17 cellular contexts compared by ENCODE assay signal in genomic region chr16:67286441-67287235, GRCh38. TPM values are rescaled to one million over a fixed set of nuclear protein-coding genes. Genes with fewer than 3 reads are reported as not detected.
DNase-seq lines count a peak whose midpoint lies in the region; TF ChIP-seq lines count a peak whose summit lies in the region.
"Had no signal": no experiment of that assay in that cellular context is flagged by ENCODE, and none has a peak within 500 bp of the region (broad histone marks: within the 10 kb centered on the region; RNA-seq: fewer than 3 reads in every experiment).

No MANE protein-coding gene starts in this region.

- no peak overlapping the region for H2AFZ ChIP-seq in osteoblast (ENCODE audit: low read length)

- TF ChIP-seq CTCF in adrenal gland (IDR thresholded peaks at IDR 0.05), result no peak
- TF ChIP-seq CTCF in osteoblast (IDR thresholded peaks at IDR 0.05; ENCODE audit: extremely low read depth, low read depth, low read length), result no peak
- TF ChIP-seq CTCF in HFFc6 (IDR thresholded peaks at IDR 0.05), result no peak

- H3K27me3 ChIP-seq in adrenal gland (no peaks in the 10 kb centered on the region), osteoblast (ENCODE audit: insufficient read depth, low read length) (no peaks in the 10 kb centered on the region)

- no peaks in the 10 kb centered on the region for H4K20me1 ChIP-seq in osteoblast (ENCODE audit: insufficient read depth, low read length)

- H3K27ac Mint-ChIP-seq in activated T-cell treated with anti-CD3 and anti-CD28 coated beads, Interleukin-2, amount 50 U/mL, for 24 hours, result peak overlapping the region; percentile 35
- H3K27ac Mint-ChIP-seq in HFFc6, result no peak overlapping the region

- peaks cover 35% of the 10 kb centered on the region for H3K36me3 Mint-ChIP-seq in activated T-cell treated with anti-CD3 and anti-CD28 coated beads, Interleukin-2, amount 50 U/mL, for 24 hours (ENCODE audit: low read depth)
- peaks cover 13% of the 10 kb centered on the region for H3K36me3 Mint-ChIP-seq in HFFc6 (ENCODE audit: low read depth)

- H3K4me1 ChIP-seq in adrenal gland (replicated peaks in 1 of 2), result no peaks in the 10 kb centered on the region
- H3K4me1 ChIP-seq in osteoblast (ENCODE audit: insufficient read depth, low read length), result peaks cover 6% of the 10 kb centered on the region

- DNase-seq in activated T-cell treated with anti-CD3 and anti-CD28 coated beads, Interleukin-2, amount 50 U/mL, for 24 hours, result no peak
- DNase-seq in activated T-cell treated with anti-CD3 and anti-CD28 coated beads for 4 hours, result no peak
- peak; percentile 48 to 75 (median 67) for DNase-seq in adrenal gland
- peak; percentile 71 for DNase-seq in osteoblast (ENCODE audit: insufficient read length, low spot score, missing footprints)
- DNase-seq in HFFc6, result no peak
- DNase-seq in dermis blood vessel endothelial cell, result no peak
- DNase-seq: Calu3; CD4-positive, alpha-beta memory T cell; DMS53; Kasumi-1; NCI-H1105 treated with DMSO at 0.1 percent for 48 hours; NCI-H187; NCI-H526 treated with DMSO at 0.1 percent for 48 hours; SHP77; SK-N-SH had no signal

- no peaks in the 10 kb centered on the region for H3K36me3 ChIP-seq in adrenal gland (replicated peaks in 1 of 2)
- H3K36me3 ChIP-seq in osteoblast (ENCODE audit: insufficient read depth, low read length), result peaks cover 29% of the 10 kb centered on the region

- intact Hi-C loops in adrenal gland (cut with DNase I), result no loop called here

- WGBS in adrenal gland, 4 donors, result 73 to 95% (median 80%) methylated on average over 15 to 28 of the region's 28 CpGs

- H3K9me3 Mint-ChIP-seq in activated T-cell treated with anti-CD3 and anti-CD28 coated beads, Interleukin-2, amount 50 U/mL, for 24 hours, result no peaks in the 10 kb centered on the region
- no peaks in the 10 kb centered on the region for H3K9me3 Mint-ChIP-seq in HFFc6
- H3K9me3 Mint-ChIP-seq: CD4-positive, alpha-beta memory T cell had no signal

- no peak for TF ChIP-seq POLR2A in adrenal gland (IDR thresholded peaks at IDR 0.05)

- no peak overlapping the region for H3K4me3 Mint-ChIP-seq in activated T-cell treated with anti-CD3 and anti-CD28 coated beads, Interleukin-2, amount 50 U/mL, for 24 hours
- H3K4me3 Mint-ChIP-seq in HFFc6, result no peak overlapping the region

- H3K27me3 Mint-ChIP-seq in activated T-cell treated with anti-CD3 and anti-CD28 coated beads, Interleukin-2, amount 50 U/mL, for 24 hours, result no peaks in the 10 kb centered on the region
- H3K27me3 Mint-ChIP-seq in HFFc6 (ENCODE audit: insufficient read depth), result peaks cover 8% of the 10 kb centered on the region
- H3K27me3 Mint-ChIP-seq: CD4-positive, alpha-beta memory T cell had no signal

- no peak overlapping the region for H3K4me2 ChIP-seq in osteoblast (ENCODE audit: insufficient read depth, low read length)
- H3K4me2 ChIP-seq: SK-N-SH had no signal

- H3K4me1 Mint-ChIP-seq in activated T-cell treated with anti-CD3 and anti-CD28 coated beads, Interleukin-2, amount 50 U/mL, for 24 hours (ENCODE audit: low read depth), result peaks cover 11% of the 10 kb centered on the region
- H3K4me1 Mint-ChIP-seq in HFFc6 (ENCODE audit: low read depth), result peaks cover 20% of the 10 kb centered on the region

- H3K4me3 ChIP-seq in adrenal gland (no peak overlapping the region), osteoblast (ENCODE audit: insufficient read depth, low read length) (no peak overlapping the region)

- H3K27ac ChIP-seq in adrenal gland (no peak overlapping the region), osteoblast (ENCODE audit: low read depth, low read length) (no peak overlapping the region)
- H3K27ac ChIP-seq: 22Rv1 had no signal

- H3K79me2 ChIP-seq in osteoblast (ENCODE audit: insufficient read depth, low read length), result no peaks in the 10 kb centered on the region

- no peaks in the 10 kb centered on the region for H3K9me3 ChIP-seq in adrenal gland (replicated peaks in 1 of 3)
- no peaks in the 10 kb centered on the region for H3K9me3 ChIP-seq in osteoblast (ENCODE audit: low read depth, low read length)
- H3K9me3 ChIP-seq: SK-N-SH had no signal

RNA-seq across cellular contexts. Expression of gene PLEKHG4, which starts 7.3 kb away (rescaled TPM):
- 10 to 100 TPM in 4 of 8 donors, 1 to 10 TPM in 4; 4.1 to 25.7 (median 8.9) TPM for total RNA-seq in adrenal gland
- 10 to 100 TPM in 2 of 3 donors, 1 to 10 TPM in 1; 4.5 to 48.7 (median 27.5) TPM for polyA plus RNA-seq in adrenal gland
- 31.8 and 41.6 TPM in 2 replicates for total RNA-seq in osteoblast
- total RNA-seq in HFFc6 (2021; fragmentation: NEBNext Ultra II Directional; extraction: Animal tissue kit (Norgen Biotek cat#: 25700)), result 10 to 100 TPM in 5 of 6 experiments, 1 to 10 TPM in 1; 8.6 to 14.1 (median 13.0) TPM
- 10.0 and 16.5 TPM in 2 replicates for total RNA-seq in dermis blood vessel endothelial cell

RNA-seq across cellular contexts. Expression of gene SLC9A5, which starts 37.9 kb away (rescaled TPM):
- total RNA-seq in adrenal gland (1 to 10 TPM in 3 of 8 donors, under 1 TPM in 4, not detected in 1; 0.09 to 2.1 (median 0.40) TPM), osteoblast (2.9 and 3.6 TPM in 2 replicates), dermis blood vessel endothelial cell (0.56 and 1.2 TPM in 2 replicates)
- polyA plus RNA-seq in adrenal gland, result 1 to 10 TPM in 2 of 3 donors, under 1 TPM in 1; 0.20 to 2.8 (median 2.7) TPM
- total RNA-seq in HFFc6 (2021; fragmentation: NEBNext Ultra II Directional; extraction: Animal tissue kit (Norgen Biotek cat#: 25700)), result 1 to 10 TPM; 3.3 to 4.2 (median 3.7) TPM

RNA-seq across cellular contexts. Expression of gene FHOD1, which starts 39.4 kb away (rescaled TPM):
- 10 to 100 TPM; 34.3 to 86.3 (median 45.5) TPM for total RNA-seq in adrenal gland
- polyA plus RNA-seq in adrenal gland, result 100 to 1,000 TPM in 1 of 3 donors, 10 to 100 TPM in 2; 16.6 to 148 (median 96.4) TPM
- 27.4 and 28.2 TPM in 2 replicates for total RNA-seq in osteoblast
- total RNA-seq in HFFc6 (2021; fragmentation: NEBNext Ultra II Directional; extraction: Animal tissue kit (Norgen Biotek cat#: 25700)), result 10 to 100 TPM; 46.3 to 55.9 (median 51.1) TPM
- 25.5 and 37.4 TPM in 2 replicates for total RNA-seq in dermis blood vessel endothelial cell

RNA-seq across cellular contexts. Expression of gene KCTD19, which starts 39.9 kb away (rescaled TPM):
- total RNA-seq in adrenal gland (under 1 TPM in 1 of 8 donors, not detected in 7; 0.04 TPM), osteoblast (not detected in 2 replicates), dermis blood vessel endothelial cell (under 0.01 TPM in 1 of 2 replicates, not detected in the other)
- under 1 TPM; 0.07 to 0.80 (median 0.18) TPM for polyA plus RNA-seq in adrenal gland
- not detected for total RNA-seq in HFFc6 (2021; fragmentation: NEBNext Ultra II Directional; extraction: Animal tissue kit (Norgen Biotek cat#: 25700))
- total RNA-seq: CD4-positive, alpha-beta memory T cell had no signal

RNA-seq across cellular contexts. Expression of gene LRRC36, which starts 40.0 kb away (rescaled TPM):
- under 1 TPM in 3 of 8 donors, not detected in 5; 0.15 to 0.83 (median 0.21) TPM for total RNA-seq in adrenal gland
- 1 to 10 TPM in 1 of 3 donors, under 1 TPM in 2; 0.24 to 1.9 (median 0.61) TPM for polyA plus RNA-seq in adrenal gland
- not detected in 2 replicates for total RNA-seq in osteoblast
- not detected for total RNA-seq in HFFc6 (2021; fragmentation: NEBNext Ultra II Directional; extraction: Animal tissue kit (Norgen Biotek cat#: 25700))
- not detected in 2 replicates for total RNA-seq in dermis blood vessel endothelial cell
- total RNA-seq: CD4-positive, alpha-beta memory T cell had no signal
- polyA plus RNA-seq: BJ; CD4-positive, alpha-beta memory T cell had no signal

Comparison
In these comparisons a context has a peak if more than half of its experiments do, and no peak if none do; other contexts are left out.
1. DNase-seq: peak in adrenal gland (7 of 7) and osteoblast (single experiment); none in activated T-cell treated with anti-CD3 and anti-CD28 coated beads, Interleukin-2, amount 50 U/mL, for 24 hours (single experiment), activated T-cell treated with anti-CD3 and anti-CD28 coated beads for 4 hours (single experiment), HFFc6 (single experiment) and dermis blood vessel endothelial cell (single experiment).